Comparison of ENCODE assay signal across 8 cellular contexts in the genomic region with DNA sequence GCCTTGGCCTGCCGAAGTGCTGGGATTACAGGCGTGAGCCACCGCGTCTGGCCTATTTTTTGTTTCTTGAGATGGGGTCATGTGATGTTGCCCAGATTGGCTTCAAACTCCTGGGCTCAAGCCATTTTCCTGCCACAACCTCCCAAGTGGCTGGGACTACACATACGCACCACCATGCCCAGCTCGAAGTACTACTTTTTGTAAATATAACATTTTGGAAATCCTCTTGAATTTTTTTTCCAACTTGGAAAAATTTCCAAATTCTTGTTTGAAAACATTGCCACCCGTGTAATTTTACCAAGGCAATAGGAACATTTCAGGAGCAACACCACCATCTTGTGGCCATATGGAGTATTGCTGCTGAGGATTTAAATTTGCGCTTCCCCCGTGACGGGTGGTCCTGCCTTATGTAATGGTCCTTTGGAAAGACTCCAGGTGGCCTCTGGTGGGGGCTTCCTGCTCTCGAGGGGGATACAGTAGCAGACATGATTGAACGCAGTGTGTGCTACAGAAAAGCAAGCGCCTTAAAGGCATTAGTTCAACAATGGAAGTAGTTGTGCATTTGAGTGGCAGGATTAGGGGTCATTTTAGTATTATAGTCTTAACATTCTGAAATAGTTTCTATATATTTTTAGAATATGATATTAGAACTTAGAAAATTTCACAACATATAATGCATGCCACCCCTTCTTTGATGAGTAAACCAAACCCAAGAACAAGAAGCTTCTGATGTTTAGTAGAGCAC. TPM values are rescaled to one million over a fixed set of nuclear protein-coding genes. Genes with fewer than 3 reads are reported as not detected.
DNase-seq lines count a peak whose midpoint lies in the region; ATAC-seq and TF ChIP-seq lines count a peak whose summit lies in the region.

No MANE protein-coding gene starts in this region.

- H3K36me3 ChIP-seq in BLaER1 = peaks cover 78% of the 10 kb centered on the region
- H3K36me3 ChIP-seq in PC-9 (ENCODE audit: low read depth) = no peaks in the 10 kb centered on the region
- peaks cover 0 to 11% (median 0%) of the 10 kb centered on the region in 4 donors for H3K36me3 ChIP-seq in transverse colon

- H3K27ac ChIP-seq in BLaER1 (no peak overlapping the region), PC-9 (no peak overlapping the region), transverse colon (peak overlapping the region; percentile 34 to 68 (median 62))

- peaks cover 19% of the 10 kb centered on the region for H3K4me1 Mint-ChIP-seq in activated T-cell treated with anti-CD3 and anti-CD28 coated beads, Interleukin-2, amount 50 U/mL, for 72 hours (ENCODE audit: low read depth)
- peaks cover 7% of the 10 kb centered on the region for H3K4me1 Mint-ChIP-seq in neural crest cell

- POLR2A ChIA-PET in PC-9 (lab: Charles Lee; ENCODE audit: unreplicated experiment) = no interaction called here

- no peak overlapping the region for H3K27ac Mint-ChIP-seq in activated T-cell treated with anti-CD3 and anti-CD28 coated beads, Interleukin-2, amount 50 U/mL, for 72 hours
- H3K27ac Mint-ChIP-seq in neural crest cell (ENCODE audit: unreplicated experiment) = no peak overlapping the region

- ATAC-seq in activated T-cell treated with anti-CD3 and anti-CD28 coated beads, Interleukin-2, amount 50 U/mL, for 72 hours (replicated peaks in 1 of 2) = peak in 1 of 2 donors; percentile 36
- no peak for ATAC-seq in GM19023 (IDR thresholded peaks at IDR 0.05; ENCODE audit: unreplicated experiment)

- H2AFZ ChIP-seq in PC-9 = no peak overlapping the region

- WGBS in transverse colon (ENCODE audit: low coverage in 1 of 2), 2 donors = 11 to 16% methylated on average over 10 to 13 of the region's 13 CpGs

- no peaks in the 10 kb centered on the region for H3K9me2 ChIP-seq in PC-9 (ENCODE audit: insufficient read depth)

- intact Hi-C loops in PC-9 (cut with micrococcal nuclease; ENCODE audit: unreplicated experiment) (loop anchor here (2.0 kb wide), 1 partner anchor 45 kb away; no protein-coding TSS in a partner anchor), transverse colon (cut with DNase I; ENCODE audit: low total_unique reads) (loop anchor here (5.0 kb wide), 1 partner anchor 42 kb away; no protein-coding TSS in a partner anchor)

- H3K9me3 Mint-ChIP-seq in activated T-cell treated with anti-CD3 and anti-CD28 coated beads, Interleukin-2, amount 50 U/mL, for 72 hours = no peaks in the 10 kb centered on the region
- no peaks in the 10 kb centered on the region for H3K9me3 Mint-ChIP-seq in neural crest cell

- in situ Hi-C loops in transverse colon (cut with MboI; ENCODE audit: low pct_ligation_motif_present in 1 of 4, low pct_unique_long_range_greater_than_20kb in 1 of 4, low sequenced_read_pairs in 3 of 4) = loop anchor here in 2 of 4 donors (5.0 to 10.0 kb wide), 2 partner anchors 42 to 45 kb away; no protein-coding TSS in a partner anchor

- CTCF ChIA-PET in PC-9 (lab: Charles Lee) = interaction anchor here (0.7 kb wide), 2 partner anchors 128 to 668 kb away, joined by 3 to 8 read pairs; no protein-coding TSS in a partner anchor

- peaks cover 20% of the 10 kb centered on the region for H3K4me1 ChIP-seq in BLaER1
- peaks cover 18% of the 10 kb centered on the region for H3K4me1 ChIP-seq in PC-9 (replicated peaks; ENCODE audit: insufficient read depth)
- H3K4me1 ChIP-seq in transverse colon = peaks cover 0 to 7% (median 0%) of the 10 kb centered on the region in 4 donors

- peaks cover 0 to 8% of the 10 kb centered on the region in 2 donors for H3K36me3 Mint-ChIP-seq in activated T-cell treated with anti-CD3 and anti-CD28 coated beads, Interleukin-2, amount 50 U/mL, for 72 hours (ENCODE audit: insufficient read depth in 2 of 2)
- H3K36me3 Mint-ChIP-seq in neural crest cell (ENCODE audit: low read depth) = peaks cover 11% of the 10 kb centered on the region

- H3K27me3 ChIP-seq in BLaER1 (no peaks in the 10 kb centered on the region), PC-9 (ENCODE audit: insufficient read depth, low read depth) (no peaks in the 10 kb centered on the region), transverse colon (no peaks in the 10 kb centered on the region)

- no peak overlapping the region for H3K4me3 Mint-ChIP-seq in activated T-cell treated with anti-CD3 and anti-CD28 coated beads, Interleukin-2, amount 50 U/mL, for 72 hours
- peak overlapping the region; percentile 64 for H3K4me3 Mint-ChIP-seq in neural crest cell

- H3F3A ChIP-seq in PC-9 (ENCODE audit: insufficient read depth, low read depth) = peaks cover 27% of the 10 kb centered on the region

- no peaks in the 10 kb centered on the region for H3K27me3 Mint-ChIP-seq in activated T-cell treated with anti-CD3 and anti-CD28 coated beads, Interleukin-2, amount 50 U/mL, for 72 hours (ENCODE audit: low read depth)
- no peaks in the 10 kb centered on the region for H3K27me3 Mint-ChIP-seq in neural crest cell (ENCODE audit: low read depth)

- TF ChIP-seq POLR2A in transverse colon (IDR thresholded peaks at IDR 0.05) = no peak

- TF ChIP-seq EP300 in transverse colon (IDR thresholded peaks at IDR 0.05; ENCODE audit: low read depth) = no peak

- H3K9me3 ChIP-seq in BLaER1 = no peaks in the 10 kb centered on the region
- no peaks in the 10 kb centered on the region for H3K9me3 ChIP-seq in PC-9 (ENCODE audit: insufficient read depth, low read depth)
- no peaks in the 10 kb centered on the region for H3K9me3 ChIP-seq in transverse colon

- no peak overlapping the region for H3K9ac ChIP-seq in BLaER1

- H3K4me3 ChIP-seq in BLaER1 (no peak overlapping the region), PC-9 (no peak overlapping the region), transverse colon (no peak overlapping the region)

- DNase-seq in HCEC 1CT (peak; percentile 46), PC-9 (peak; percentile 38 to 57), fibroblast of gingiva (ENCODE audit: low read depth) (peak; percentile 95), neural crest cell (ENCODE audit: low read depth, low spot score) (peak; percentile 72), transverse colon (peak; percentile 61)
- peak; percentile 48 to 69 for DNase-seq in activated T-cell treated with anti-CD3 and anti-CD28 coated beads, Interleukin-2, amount 50 U/mL, for 72 hours

- H4K20me1 ChIP-seq in BLaER1 (peaks cover 5% of the 10 kb centered on the region; the same call in 1 of the 2 replicates), PC-9 (ENCODE audit: insufficient read depth) (no peaks in the 10 kb centered on the region)

- no peaks in the 10 kb centered on the region for H3K79me2 ChIP-seq in PC-9 (ENCODE audit: low read depth)

- peak overlapping the region; percentile 18; the same call in 1 of the 2 replicates for H3K4me2 ChIP-seq in BLaER1
- H3K4me2 ChIP-seq in PC-9 = no peak overlapping the region

- no TSS peak for BruUV-seq in PC-9 (replicated peaks; lab: Mats Ljungman, UMichigan)

- peak; percentile 96 for TF ChIP-seq CTCF in PC-9 (conservative IDR thresholded peaks at IDR 0.05)
- TF ChIP-seq CTCF in neural crest cell (conservative IDR thresholded peaks at IDR 0.05) = peak; percentile 96
- peak; percentile 91 to 98 (median 93) for TF ChIP-seq CTCF in transverse colon (IDR thresholded peaks at IDR 0.05)

RNA-seq across cellular contexts. Expression of a gene that starts 8.0 kb away (rescaled TPM):
- total RNA-seq in PC-9 (2021) = 79.9 and 84.8 TPM in 2 replicates
- 10 to 100 TPM; 68.5 to 76.4 TPM for total RNA-seq in activated T-cell treated with anti-CD3 and anti-CD28 coated beads, Interleukin-2, amount 50 U/mL, for 72 hours
- 26.4 and 26.7 TPM in 2 replicates for total RNA-seq in neural crest cell
- 10 to 100 TPM; 29.1 to 59.1 (median 34.6) TPM for total RNA-seq in transverse colon

RNA-seq across cellular contexts. Expression of a gene that starts 36.7 kb away (rescaled TPM):
- total RNA-seq in PC-9 (2021) (41.5 and 50.1 TPM in 2 replicates), neural crest cell (32.3 and 32.4 TPM in 2 replicates), transverse colon (10 to 100 TPM; 35.0 to 74.4 (median 50.9) TPM)
- 10 to 100 TPM; 26.4 to 29.1 TPM for total RNA-seq in activated T-cell treated with anti-CD3 and anti-CD28 coated beads, Interleukin-2, amount 50 U/mL, for 72 hours

RNA-seq across cellular contexts. Expression of a gene that starts 44.4 kb away (rescaled TPM):
- total RNA-seq in PC-9 (2021) (8.4 and 16.2 TPM in 2 replicates), neural crest cell (1.0 TPM in 2 replicates), transverse colon (1 to 10 TPM in 2 of 4 donors, under 1 TPM in 1, not detected in 1; 0.79 to 3.2 (median 1.1) TPM)
- total RNA-seq in activated T-cell treated with anti-CD3 and anti-CD28 coated beads, Interleukin-2, amount 50 U/mL, for 72 hours = under 1 TPM; 0.12 TPM

RNA-seq across cellular contexts. Expression of a gene that starts 49.5 kb away (rescaled TPM):
- total RNA-seq in PC-9 (2021) = 33.6 and 40.7 TPM in 2 replicates
- 10 to 100 TPM; 31.9 to 40.0 TPM for total RNA-seq in activated T-cell treated with anti-CD3 and anti-CD28 coated beads, Interleukin-2, amount 50 U/mL, for 72 hours
- 53.3 and 53.4 TPM in 2 replicates for total RNA-seq in neural crest cell
- 1 to 10 TPM in 3 of 4 donors, not detected in 1; 3.0 to 5.9 (median 4.4) TPM for total RNA-seq in transverse colon

Comparison
In these comparisons a context has a peak if more than half of its experiments do, and no peak if none do; other contexts are left out.
1. H3K27ac ChIP-seq: peak in transverse colon (4 of 4); none in BLaER1 (single experiment) and PC-9 (single experiment).
2. Peak in every context shown above with its lines, with median percentiles within 50 percentile points of each other: DNase-seq and CTCF ChIP-seq.